In genomic region chr10:72421895-72422540, GRCh38 we compare ENCODE assay signal across 19 cellular contexts.
"Had no signal": no experiment of that assay in that cellular context is flagged by ENCODE, and none has a peak within 500 bp of the region (broad histone marks: within the 10 kb centered on the region; RNA-seq: fewer than 3 reads in every experiment).

No MANE protein-coding gene starts in this region.

- H3K9me3 ChIP-seq: tibial nerve, vagina had no signal

- ATAC-seq: natural killer cell had no signal

- H3K27ac ChIP-seq: coronary artery, tibial nerve, vagina had no signal

- DNase-seq: activated CD4-positive, alpha-beta T cell treated with anti-CD3 and anti-CD28 coated beads, Interleukin-2, amount 10 ng/mL, durations not matched to agents 7 days and 5 days; activated CD4-positive, CD25-positive, alpha-beta regulatory T cell; activated CD8-positive, alpha-beta memory T cell treated with anti-CD3 and anti-CD28 coated beads, Interleukin-2, amount 50 U/mL, for 48 hours; activated naive CD8-positive, alpha-beta T cell treated with anti-CD3 and anti-CD28 coated beads for 36 hours; amygdala; foreskin fibroblast; hippocampal formation; natural killer cell; nucleus accumbens; posterior cingulate gyrus; stimulated activated CD4-positive, alpha-beta T cell treated with anti-CD3 and anti-CD28 coated beads, Interleukin-15, amount 100 ng/mL, for 24 hours; stimulated activated CD4-positive, alpha-beta T cell treated with anti-CD3 and anti-CD28 coated beads, Interleukin-4, amount 100 ng/mL, for 24 hours; stimulated activated naive CD4-positive, alpha-beta T cell treated with Interleukin-2 at 50 U/mL for 16 hours; substantia nigra had no signal

- H3K4me3 ChIP-seq: coronary artery, tibial nerve, vagina had no signal

- H3K4me1 ChIP-seq: vagina had no signal

- H3K27me3 ChIP-seq: tibial nerve, vagina had no signal

- FAIRE-seq: endothelial cell of umbilical vein, islet of Langerhans had no signal
